Comparison of ENCODE assay signal across 8 cellular contexts in the genomic region with DNA sequence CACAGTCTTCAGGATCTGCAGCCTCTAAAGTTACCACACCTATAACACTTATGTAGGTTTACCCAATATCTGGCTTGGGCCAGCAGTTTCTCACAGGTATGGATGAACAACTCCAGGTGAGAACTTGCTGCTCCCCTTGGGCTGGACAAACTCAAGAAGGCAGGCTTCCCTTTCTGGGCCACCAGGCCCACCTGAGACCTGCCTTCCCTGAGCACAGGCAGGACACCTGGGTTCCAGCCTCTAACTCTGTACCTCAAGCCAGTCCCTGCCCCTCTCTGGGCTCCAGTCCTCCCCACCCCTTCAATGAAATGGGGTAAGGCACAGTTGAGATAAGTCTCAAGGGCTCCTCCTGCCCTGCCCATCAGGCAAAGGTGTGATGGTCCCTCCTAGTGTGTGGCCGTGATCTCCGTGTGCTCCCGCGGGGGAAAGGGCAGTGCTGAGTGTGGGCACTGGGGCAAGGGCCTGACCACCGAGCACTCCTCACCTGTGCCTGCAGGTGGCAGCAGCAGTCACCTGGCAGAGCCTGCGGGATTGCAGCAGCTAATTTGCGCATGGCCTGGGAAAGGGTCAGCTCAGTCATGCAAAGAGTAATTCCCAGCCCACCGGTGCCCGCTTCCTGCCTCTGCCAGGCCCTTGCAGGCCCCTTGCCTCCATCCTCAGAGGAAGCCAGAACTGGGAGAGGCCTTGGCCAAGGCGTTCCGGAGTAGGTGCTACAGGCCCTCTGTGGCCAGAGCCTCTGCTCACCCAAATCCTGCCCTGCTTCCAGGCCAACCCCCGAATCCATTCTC. TPM values are rescaled to one million over a fixed set of nuclear protein-coding genes. Genes with fewer than 3 reads are reported as not detected.
DNase-seq lines count a peak whose midpoint lies in the region; ATAC-seq, FAIRE-seq and TF ChIP-seq lines count a peak whose summit lies in the region.

No MANE protein-coding gene starts in this region.

- H3K4me3 ChIP-seq in H7 (ENCODE audit: insufficient read depth, low read depth, low read length) (no peak overlapping the region), Panc1 (ENCODE audit: low read depth in 2 of 2, low read length in 2 of 2) (no peak overlapping the region), breast epithelium (no peak overlapping the region), left lung (no peak overlapping the region), stomach (no peak overlapping the region)

- peak; percentile 47 for TF ChIP-seq CTCF in D721Med (IDR thresholded peaks at IDR 0.05; ENCODE audit: insufficient read depth, missing control alignments)
- peak; percentile 89 for TF ChIP-seq CTCF in Panc1 (IDR thresholded peaks at IDR 0.05)
- peak; percentile 48 to 92 (median 65) for TF ChIP-seq CTCF in breast epithelium (IDR thresholded peaks at IDR 0.05)
- peak; percentile 42 to 73 for TF ChIP-seq CTCF in left lung (IDR thresholded peaks at IDR 0.05)
- TF ChIP-seq CTCF in stomach (IDR thresholded peaks at IDR 0.05): peak in 5 of 7 experiments; percentile 57 to 94 (median 79)

- H3K4me1 ChIP-seq in Panc1 (ENCODE audit: control insufficient read depth, insufficient read depth, low read length) (no peaks in the 10 kb centered on the region), breast epithelium (no peaks in the 10 kb centered on the region), left lung (peaks cover 0 to 26% of the 10 kb centered on the region in 2 donors), stomach (peaks cover 18 to 53% (median 37%) of the 10 kb centered on the region in 4 donors)

- POLR2A ChIA-PET in Panc1 (lab: Charles Lee): no interaction called here

- CTCF ChIA-PET in Panc1 (lab: Charles Lee): interaction anchor here (0.7 to 1.0 kb wide), 4 partner anchors 9 to 48 kb away, joined by 3 read pairs; no protein-coding TSS in a partner anchor

- WGBS in stomach, 5 donors: 8 to 23% (median 13%) methylated on average over 9 to 12 of the region's 12 CpGs

- BruUV-seq in Panc1 (replicated peaks; lab: Mats Ljungman, UMichigan): no TSS peak

- in situ Hi-C loops in Panc1 (cut with HindIII; ENCODE audit: low pct_unique_long_range_greater_than_20kb, low sequenced_read_pairs): no loop called here

- H3K36me3 ChIP-seq in H7 (replicated peaks; ENCODE audit: control insufficient read depth, insufficient read depth, low read length): no peaks in the 10 kb centered on the region
- H3K36me3 ChIP-seq in Panc1 (ENCODE audit: control insufficient read depth, insufficient read depth, low read length): no peaks in the 10 kb centered on the region
- no peaks in the 10 kb centered on the region for H3K36me3 ChIP-seq in breast epithelium
- H3K36me3 ChIP-seq in left lung: no peaks in the 10 kb centered on the region
- H3K36me3 ChIP-seq in stomach: no peaks in the 10 kb centered on the region

- H3K27me3 ChIP-seq in H7 (ENCODE audit: control insufficient read depth, insufficient read depth, low read length) (no peaks in the 10 kb centered on the region; the same call in 1 of the 2 replicates), Panc1 (ENCODE audit: control insufficient read depth, insufficient read depth, low read length) (no peaks in the 10 kb centered on the region), breast epithelium (no peaks in the 10 kb centered on the region), left lung (no peaks in the 10 kb centered on the region), stomach (peaks cover 0 to 14% (median 0%) of the 10 kb centered on the region in 3 donors)

- DNase-seq in D721Med (ENCODE audit: insufficient read length, low spot score): no peak
- peak; percentile 90 for DNase-seq in H7
- no peak for DNase-seq in Panc1 (ENCODE audit: low read depth, low spot score)
- peak in 1 of 2 donors; percentile 73 for DNase-seq in breast epithelium (ENCODE audit: low spot score in 2 of 2)
- peak; percentile 55 to 84 for DNase-seq in left lung
- peak; percentile 79 for DNase-seq in stomach

- intact Hi-C loops in Panc1 (cut with micrococcal nuclease; ENCODE audit: unreplicated experiment): no loop called here
- intact Hi-C loops in breast epithelium (cut with DNase I; ENCODE audit: low total_unique reads): no loop called here
- intact Hi-C loops in left lung (cut with DNase I): loop anchor here in 1 of 2 donors (5.0 kb wide), 1 partner anchor 47 kb away; no protein-coding TSS in a partner anchor
- intact Hi-C loops in stomach (cut with DNase I; ENCODE audit: low total_unique reads): no loop called here

- no peak for FAIRE-seq in D721Med (lab: Jason Lieb, UNC)

- no peak for TF ChIP-seq POLR2A in breast epithelium (IDR thresholded peaks at IDR 0.05)
- no peak for TF ChIP-seq POLR2A in stomach (IDR thresholded peaks at IDR 0.05)

- TF ChIP-seq EP300 in stomach (IDR thresholded peaks at IDR 0.05): no peak

- peak; percentile 96 for ATAC-seq in Panc1
- ATAC-seq in left lung: peak; percentile 98
- no peak for ATAC-seq in GM21723 (IDR thresholded peaks at IDR 0.05; ENCODE audit: unreplicated experiment)
- no peak for ATAC-seq in HG02610 (IDR thresholded peaks at IDR 0.05; ENCODE audit: unreplicated experiment)

- H3K27ac ChIP-seq in Panc1 (ENCODE audit: low read length): no peak overlapping the region
- no peak overlapping the region for H3K27ac ChIP-seq in breast epithelium
- no peak overlapping the region for H3K27ac ChIP-seq in left lung
- H3K27ac ChIP-seq in stomach: peak overlapping the region; percentile 17 to 88 (median 48)

- no peaks in the 10 kb centered on the region for H3K9me3 ChIP-seq in Panc1 (ENCODE audit: control insufficient read depth, insufficient read depth, low read depth, low read length)
- peaks cover 0 to 7% of the 10 kb centered on the region in 2 donors for H3K9me3 ChIP-seq in breast epithelium
- H3K9me3 ChIP-seq in left lung: peaks cover 0 to 15% of the 10 kb centered on the region in 2 donors
- peaks cover 0 to 11% (median 4%) of the 10 kb centered on the region in 4 donors for H3K9me3 ChIP-seq in stomach

RNA-seq across cellular contexts. Expression of gene ADGRG1, which starts 28.2 kb away (rescaled TPM):
- 0.38 and 0.44 TPM in 2 replicates for total RNA-seq in H7 (2014; rRNA removed; shearing (Covaris generic))
- total RNA-seq in Panc1 (2021; ENCODE audit: unreplicated experiment) (13.1 TPM), breast epithelium (10 to 100 TPM in 2 of 3 donors, 1 to 10 TPM in 1; 9.4 to 54.1 (median 34.0) TPM), left lung (10 to 100 TPM; 53.2 to 78.4 TPM), stomach (10 to 100 TPM; 17.4 to 84.8 (median 47.2) TPM)
- 6.8 TPM for polyA plus RNA-seq in Panc1 (2012; ENCODE audit: insufficient read length)
- polyA plus RNA-seq in stomach: 10 to 100 TPM in 2 of 3 donors, 1 to 10 TPM in 1; 8.9 to 30.9 (median 21.7) TPM

RNA-seq across cellular contexts. Expression of gene ADGRG5, which starts 57.8 kb away (rescaled TPM):
- total RNA-seq in H7 (2014; rRNA removed; shearing (Covaris generic)): 6.2 and 6.4 TPM in 2 replicates
- total RNA-seq in Panc1 (2021; ENCODE audit: unreplicated experiment) (not detected), breast epithelium (1 to 10 TPM in 1 of 3 donors, under 1 TPM in 1, not detected in 1; 0.66 to 1.0 TPM), left lung (under 1 TPM; 0.92 to 0.99 TPM), stomach (1 to 10 TPM in 1 of 5 donors, under 1 TPM in 2, not detected in 2; under 0.01 to 1.4 (median 0.18) TPM)
- polyA plus RNA-seq in Panc1 (2012; ENCODE audit: insufficient read length): not detected
- polyA plus RNA-seq in stomach: under 1 TPM; 0.19 to 0.80 (median 0.76) TPM

Comparison
In these comparisons a context has a peak if more than half of its experiments do, and no peak if none do; other contexts are left out.
1. DNase-seq: peak in H7 (single experiment), left lung (2 of 2) and stomach (single experiment); none in D721Med (single experiment) and Panc1 (single experiment).
2. ATAC-seq: peak in Panc1 (single experiment) and left lung (single experiment); none in GM21723 (single experiment) and HG02610 (single experiment).
3. H3K27ac ChIP-seq: peak in stomach (5 of 5); none in Panc1 (single experiment), breast epithelium (0 of 2) and left lung (0 of 2).
4. Peak in every context shown above with its lines, with median percentiles within 50 percentile points of each other: CTCF ChIP-seq.